Comparison of ENCODE assay signal across 9 cellular contexts in genomic region chr4:84224522-84224921, GRCh38.
"Had no signal": no experiment of that assay in that cellular context is flagged by ENCODE, and none has a peak within 500 bp of the region (broad histone marks: within the 10 kb centered on the region; RNA-seq: fewer than 3 reads in every experiment).

No MANE protein-coding gene starts in this region.

- H3K36me3 Mint-ChIP-seq: activated CD4-positive, alpha-beta memory T cell treated with anti-CD3 and anti-CD28 coated beads for 36 hours; naive B cell had no signal

- H3K27me3 Mint-ChIP-seq: activated CD4-positive, alpha-beta memory T cell treated with anti-CD3 and anti-CD28 coated beads for 36 hours; naive B cell had no signal

- H3K9me3 Mint-ChIP-seq: activated CD4-positive, alpha-beta memory T cell treated with anti-CD3 and anti-CD28 coated beads for 36 hours; endodermal cell had no signal

- H3K4me3 Mint-ChIP-seq: activated CD4-positive, alpha-beta memory T cell treated with anti-CD3 and anti-CD28 coated beads for 36 hours; activated T-cell treated with anti-CD3 and anti-CD28 coated beads, Interleukin-2, amount 50 U/mL, for 72 hours; endodermal cell; naive B cell had no signal

- H3K4me1 Mint-ChIP-seq: naive B cell had no signal

- H3K27ac Mint-ChIP-seq: activated CD4-positive, alpha-beta memory T cell treated with anti-CD3 and anti-CD28 coated beads for 36 hours; activated T-cell treated with anti-CD3 and anti-CD28 coated beads, Interleukin-2, amount 50 U/mL, for 72 hours; endodermal cell had no signal

- DNase-seq: activated CD4-positive, alpha-beta memory T cell treated with anti-CD3 and anti-CD28 coated beads for 36 hours; activated T-cell treated with anti-CD3 and anti-CD28 coated beads, Interleukin-2, amount 50 U/mL, for 72 hours; aorta; endodermal cell; left colon; naive B cell; right cardiac atrium; thyroid gland; uterus had no signal

- ATAC-seq: activated T-cell treated with anti-CD3 and anti-CD28 coated beads, Interleukin-2, amount 50 U/mL, for 72 hours; left colon; right cardiac atrium had no signal
